In genomic region chr3:82088749-82089148, GRCh38 we compare ENCODE assay signal across 14 cellular contexts.
A peak's percentile ranks its signal among the peaks of the same experiment; 100 is the strongest.
DNase-seq lines count a peak whose midpoint lies in the region; ATAC-seq, FAIRE-seq and TF ChIP-seq lines count a peak whose summit lies in the region.
"Had no signal": no experiment of that assay in that cellular context is flagged by ENCODE, and none has a peak within 500 bp of the region (broad histone marks: within the 10 kb centered on the region; RNA-seq: fewer than 3 reads in every experiment).

No MANE protein-coding gene starts in this region.

- ATAC-seq in GM19324 (IDR thresholded peaks at IDR 0.05; ENCODE audit: low FRiP score, unreplicated experiment) (peak; percentile 74), HG03066 (IDR thresholded peaks at IDR 0.05; ENCODE audit: low read depth, unreplicated experiment) (peak; percentile 68)
- ATAC-seq: stimulated activated naive CD8-positive, alpha-beta T cell treated with anti-CD3 and anti-CD28 coated beads, Interleukin-15, Interleukin-2, amounts not matched to agents 100 U/mL and 50 U/mL, for 24 hours had no signal

- FAIRE-seq in H54 (lab: Jason Lieb, UNC), result no peak

- TF ChIP-seq POLR2A in H54 (IDR thresholded peaks at IDR 0.05; ENCODE audit: low read depth, low read length), result no peak

- DNase-seq in OCI-M1 (lab: John Stamatoyannopoulos, UW) (peak; percentile 27), pons (ENCODE audit: low spot score) (peak; percentile 56), H54 (ENCODE audit: insufficient read length, low spot score) (no peak), NCI-H524 (lab: John Stamatoyannopoulos, UW) (no peak), middle frontal gyrus (ENCODE audit: extremely low spot score, low spot score) (no peak)
- DNase-seq: activated CD8-positive, alpha-beta memory T cell treated with anti-CD3 and anti-CD28 coated beads for 24 hours; GOT3; head of caudate nucleus; left ventricle myocardium inferior; NCI-H1092; stimulated activated CD4-positive, alpha-beta T cell treated with anti-CD3 and anti-CD28 coated beads, Interleukin-2, amount 100 ng/mL, for 24 hours; stimulated activated naive CD8-positive, alpha-beta T cell treated with anti-CD3 and anti-CD28 coated beads, Interleukin-15, Interleukin-2, amounts not matched to agents 100 U/mL and 50 U/mL, for 24 hours had no signal

Comparison
In these comparisons a context has a peak if more than half of its experiments do, and no peak if none do; other contexts are left out.
1. DNase-seq: peak in OCI-M1 (single experiment) and pons (single experiment); none in H54 (single experiment), NCI-H524 (0 of 2) and middle frontal gyrus (single experiment).